Comparison of ENCODE assay signal across 1 cellular context in the genomic region with DNA sequence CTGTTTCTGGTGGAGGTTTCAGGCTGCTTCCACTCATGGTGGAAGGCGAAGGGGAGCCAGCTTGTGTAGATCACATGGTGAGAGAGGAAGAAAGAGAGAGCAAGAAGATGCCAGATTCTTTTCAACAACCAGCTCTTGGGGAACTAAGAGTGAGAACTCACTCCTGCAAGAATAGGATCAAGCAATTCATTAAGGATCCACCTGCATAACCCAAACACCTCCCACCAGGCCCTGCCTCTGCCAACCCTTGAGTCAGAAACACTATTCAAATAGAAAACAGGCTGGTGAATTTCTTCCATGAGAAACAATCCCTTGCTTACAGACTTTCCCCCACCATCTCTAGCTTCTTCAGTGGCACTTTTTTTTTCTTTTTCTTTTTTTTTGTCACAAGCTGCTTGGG.
TF ChIP-seq lines count a peak whose summit lies in the region.

No MANE protein-coding gene starts in this region.

TF ChIP-seq in GM23338, 12 proteins besides CTCF, POLR2A, EP300 and RAD21 (continued from another document):
- TF ChIP-seq ZNF114 (CRISPR knock-in tag; IDR thresholded peaks at IDR 0.05) = no peak
- TF ChIP-seq NANOG (IDR thresholded peaks at IDR 0.05; ENCODE audit: borderline replicate concordance) = no peak
- TF ChIP-seq CREB1 (CRISPR knock-in tag; IDR thresholded peaks at IDR 0.05; ENCODE audit: low read depth) = no peak
- TF ChIP-seq JUNB (IDR thresholded peaks at IDR 0.05; ENCODE audit: unreplicated experiment) = no peak
- no peak for TF ChIP-seq ZNF462 (CRISPR knock-in tag; IDR thresholded peaks at IDR 0.05)
- no peak for TF ChIP-seq POLR2AphosphoS5 (IDR thresholded peaks at IDR 0.05; ENCODE audit: low read depth)
- TF ChIP-seq, protein P1, sequence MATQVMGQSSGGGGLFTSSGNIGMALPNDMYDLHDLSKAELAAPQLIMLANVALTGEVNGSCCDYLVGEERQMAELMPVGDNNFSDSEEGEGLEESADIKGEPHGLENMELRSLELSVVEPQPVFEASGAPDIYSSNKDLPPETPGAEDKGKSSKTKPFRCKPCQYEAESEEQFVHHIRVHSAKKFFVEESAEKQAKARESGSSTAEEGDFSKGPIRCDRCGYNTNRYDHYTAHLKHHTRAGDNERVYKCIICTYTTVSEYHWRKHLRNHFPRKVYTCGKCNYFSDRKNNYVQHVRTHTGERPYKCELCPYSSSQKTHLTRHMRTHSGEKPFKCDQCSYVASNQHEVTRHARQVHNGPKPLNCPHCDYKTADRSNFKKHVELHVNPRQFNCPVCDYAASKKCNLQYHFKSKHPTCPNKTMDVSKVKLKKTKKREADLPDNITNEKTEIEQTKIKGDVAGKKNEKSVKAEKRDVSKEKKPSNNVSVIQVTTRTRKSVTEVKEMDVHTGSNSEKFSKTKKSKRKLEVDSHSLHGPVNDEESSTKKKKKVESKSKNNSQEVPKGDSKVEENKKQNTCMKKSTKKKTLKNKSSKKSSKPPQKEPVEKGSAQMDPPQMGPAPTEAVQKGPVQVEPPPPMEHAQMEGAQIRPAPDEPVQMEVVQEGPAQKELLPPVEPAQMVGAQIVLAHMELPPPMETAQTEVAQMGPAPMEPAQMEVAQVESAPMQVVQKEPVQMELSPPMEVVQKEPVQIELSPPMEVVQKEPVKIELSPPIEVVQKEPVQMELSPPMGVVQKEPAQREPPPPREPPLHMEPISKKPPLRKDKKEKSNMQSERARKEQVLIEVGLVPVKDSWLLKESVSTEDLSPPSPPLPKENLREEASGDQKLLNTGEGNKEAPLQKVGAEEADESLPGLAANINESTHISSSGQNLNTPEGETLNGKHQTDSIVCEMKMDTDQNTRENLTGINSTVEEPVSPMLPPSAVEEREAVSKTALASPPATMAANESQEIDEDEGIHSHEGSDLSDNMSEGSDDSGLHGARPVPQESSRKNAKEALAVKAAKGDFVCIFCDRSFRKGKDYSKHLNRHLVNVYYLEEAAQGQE (IDR thresholded peaks at IDR 0.05; ENCODE audit: unreplicated experiment) = no peak
- no peak for TF ChIP-seq EZH2 (IDR thresholded peaks at IDR 0.05; ENCODE audit: low read depth, unreplicated experiment)
- TF ChIP-seq EZH2phosphoT487 (IDR thresholded peaks at IDR 0.05; ENCODE audit: unreplicated experiment) = no peak
